Comparison of ENCODE assay signal across 8 cellular contexts in genomic region chr16:21708533-21709115, GRCh38. TPM values are rescaled to one million over a fixed set of nuclear protein-coding genes. Genes with fewer than 3 reads are reported as not detected.
DNase-seq lines count a peak whose midpoint lies in the region; ATAC-seq and TF ChIP-seq lines count a peak whose summit lies in the region.

No MANE protein-coding gene starts in this region.

- H3K9me3 ChIP-seq in thoracic aorta: no peaks in the 10 kb centered on the region

- H3K4me3 ChIP-seq in thoracic aorta: no peak overlapping the region

- H3K27me3 ChIP-seq in thoracic aorta (replicated peaks; ENCODE audit: insufficient read depth): no peaks in the 10 kb centered on the region

- peak; percentile 59 for DNase-seq in DMS114 treated with DMSO at 0.1 percent for 48 hours (lab: John Stamatoyannopoulos, UW; ENCODE audit: unreplicated experiment)
- DNase-seq in LHCN-M2 (ENCODE audit: low read depth): peak; percentile 53
- peak; percentile 53 for DNase-seq in RPMI7951 (ENCODE audit: low read depth)
- peak; percentile 67 to 76 for DNase-seq in activated T-helper 1 cell treated with anti-CD3 and anti-CD28 coated beads, Interleukin-2, amount 50 U/mL, for 16 hours (ENCODE audit: low read depth in 1 of 2, low spot score in 1 of 2)
- peak; percentile 47 for DNase-seq in fibroblast of the conjunctiva (ENCODE audit: low read depth)
- DNase-seq in omental fat pad (ENCODE audit: low spot score): peak; percentile 94
- peak; percentile 21 for DNase-seq in thoracic aorta (ENCODE audit: low spot score)

- no peaks in the 10 kb centered on the region for H3K36me3 ChIP-seq in thoracic aorta

- ATAC-seq in omental fat pad (ENCODE audit: low FRiP score) (no peak), thoracic aorta (ENCODE audit: insufficient number of reproducible peaks, low FRiP score, low read depth) (no peak), GM21576 (IDR thresholded peaks at IDR 0.05; ENCODE audit: unreplicated experiment) (no peak)

- H3K4me1 ChIP-seq in thoracic aorta (ENCODE audit: control insufficient read depth in 1 of 2, low read depth in 2 of 2): no peaks in the 10 kb centered on the region

- peak in 1 of 3 donors; percentile 38 for TF ChIP-seq CTCF in omental fat pad (IDR thresholded peaks at IDR 0.05)
- peak; percentile 72 for TF ChIP-seq CTCF in thoracic aorta (IDR thresholded peaks at IDR 0.05)

- H3K27ac ChIP-seq in thoracic aorta: no peak overlapping the region

RNA-seq across cellular contexts. Expression of gene OTOA, which starts 44.9 kb away (rescaled TPM):
- total RNA-seq in LHCN-M2 (2014; rRNA removed): 0.06 TPM in 1 of 2 replicates, not detected in the other
- not detected for polyA plus RNA-seq in LHCN-M2 (2012)
- not detected in 2 replicates for total RNA-seq in RPMI7951 (2014; rRNA removed; shearing (Covaris generic))
- total RNA-seq in omental fat pad: 1 to 10 TPM in 2 of 4 donors, under 1 TPM in 2; 0.25 to 1.2 (median 0.69) TPM
- total RNA-seq in thoracic aorta: under 1 TPM in 1 of 2 donors, not detected in 1; 0.21 TPM

RNA-seq across cellular contexts. Expression of gene IGSF6, which starts 56.2 kb away (rescaled TPM):
- total RNA-seq in LHCN-M2 (2014; rRNA removed): not detected in 2 replicates
- polyA plus RNA-seq in LHCN-M2 (2012): 0.17 TPM
- not detected in 2 replicates for total RNA-seq in RPMI7951 (2014; rRNA removed; shearing (Covaris generic))
- 10 to 100 TPM in 1 of 4 donors, 1 to 10 TPM in 3; 2.8 to 18.6 (median 6.8) TPM for total RNA-seq in omental fat pad
- 1 to 10 TPM; 4.2 to 4.3 TPM for total RNA-seq in thoracic aorta

Comparison
In these comparisons a context has a peak if more than half of its experiments do, and no peak if none do; other contexts are left out.
1. DNase-seq: peak in every context shown above with its lines; median percentile 94 in omental fat pad; 72 in activated T-helper 1 cell treated with anti-CD3 and anti-CD28 coated beads, Interleukin-2, amount 50 U/mL, for 16 hours; 59 in DMS114 treated with DMSO at 0.1 percent for 48 hours; 53 in LHCN-M2; 53 in RPMI7951; 47 in fibroblast of the conjunctiva; 21 in thoracic aorta.